8 cellular contexts compared by ENCODE assay signal in the genomic region with DNA sequence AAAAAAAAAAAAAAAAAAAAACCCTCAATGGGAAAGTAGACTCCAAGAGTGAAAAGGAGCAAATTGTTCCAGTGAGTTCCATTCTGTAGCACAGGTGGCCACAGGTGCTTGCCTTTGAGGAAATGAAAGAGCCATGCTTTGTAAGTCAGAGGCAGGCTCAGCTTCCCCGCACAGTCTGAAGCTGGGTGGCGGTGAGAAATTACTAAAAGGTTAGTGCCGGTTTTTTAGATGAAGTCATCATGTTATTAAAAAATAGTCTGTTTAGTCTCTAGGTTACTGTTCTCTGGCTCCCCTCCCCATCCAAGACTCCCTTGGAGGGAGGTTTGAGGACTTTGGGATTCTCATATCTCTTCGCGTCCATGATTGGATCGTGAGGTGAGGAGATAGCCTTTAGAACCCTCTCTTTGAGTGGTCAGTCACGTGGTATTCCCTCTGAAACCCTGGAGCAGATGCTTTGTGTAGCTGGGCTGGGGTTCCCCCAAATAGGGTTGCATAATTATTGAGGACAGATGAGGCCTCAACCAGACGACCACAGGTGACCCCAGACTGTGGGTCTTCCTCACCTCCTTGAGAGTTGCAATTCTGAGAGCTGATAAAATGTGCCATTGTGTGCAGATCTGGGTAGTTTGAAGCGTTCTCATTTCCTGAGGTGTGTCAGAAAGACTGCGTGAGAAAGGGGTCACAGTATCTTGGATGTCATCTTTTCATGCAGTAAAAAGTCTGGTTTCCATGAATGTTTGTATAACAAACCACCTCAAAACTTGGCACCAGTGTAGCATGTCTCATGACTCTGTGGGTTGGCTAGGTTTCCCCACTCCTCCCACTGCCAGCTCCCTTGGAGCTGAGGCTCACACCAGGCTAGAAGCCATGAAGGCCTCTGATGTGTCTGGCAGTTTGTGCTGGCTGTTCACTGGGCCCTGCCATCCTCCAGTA. TPM values are rescaled to one million over a fixed set of nuclear protein-coding genes. Genes with fewer than 3 reads are reported as not detected.
DNase-seq lines count a peak whose midpoint lies in the region; ATAC-seq and TF ChIP-seq lines count a peak whose summit lies in the region.

No MANE protein-coding gene starts in this region.

- H3K4me3 ChIP-seq in BE2C (ENCODE audit: low read depth, low read length), result no peak overlapping the region

- no peaks in the 10 kb centered on the region for H3K9me3 Mint-ChIP-seq in activated T-cell treated with anti-CD3 and anti-CD28 coated beads, Interleukin-2, amount 50 U/mL, for 4 hours
- H3K9me3 Mint-ChIP-seq in progenitor cell of endocrine pancreas (ENCODE audit: low read depth), result no peaks in the 10 kb centered on the region

- H3K27me3 Mint-ChIP-seq in activated T-cell treated with anti-CD3 and anti-CD28 coated beads, Interleukin-2, amount 50 U/mL, for 4 hours (ENCODE audit: low read depth), result no peaks in the 10 kb centered on the region
- H3K27me3 Mint-ChIP-seq in progenitor cell of endocrine pancreas, result no peaks in the 10 kb centered on the region

- DNase-seq in GM04503 (ENCODE audit: low read depth) (peak; percentile 96), LoVo (ENCODE audit: low spot score) (peak; percentile 82), fibroblast of peridontal ligament (ENCODE audit: extremely low read depth) (peak; percentile 97), progenitor cell of endocrine pancreas (ENCODE audit: low spot score, unreplicated experiment) (no peak), NOMO-1 treated with dmso at 0.1 percent for 144 hours (lab: John Stamatoyannopoulos, UW; ENCODE audit: unreplicated experiment) (no peak), BE2C (no peak)
- peak; percentile 47 for DNase-seq in activated T-cell treated with anti-CD3 and anti-CD28 coated beads, Interleukin-2, amount 50 U/mL, for 4 hours

- peak; percentile 56 for ATAC-seq in GM21786 (IDR thresholded peaks at IDR 0.05; ENCODE audit: unreplicated experiment)
- peak; percentile 64 for ATAC-seq in activated T-cell treated with anti-CD3 and anti-CD28 coated beads, Interleukin-2, amount 50 U/mL, for 4 hours

- peaks cover 4% of the 10 kb centered on the region; the same call in 1 of the 2 replicates for H3K4me1 ChIP-seq in BE2C

- TF ChIP-seq CTCF in progenitor cell of endocrine pancreas (IDR thresholded peaks at IDR 0.05; ENCODE audit: unreplicated experiment), result no peak
- no peak for TF ChIP-seq CTCF in BE2C (IDR thresholded peaks at IDR 0.05; ENCODE audit: low read depth, low read length)

- peaks cover 21% of the 10 kb centered on the region for H3K36me3 Mint-ChIP-seq in activated T-cell treated with anti-CD3 and anti-CD28 coated beads, Interleukin-2, amount 50 U/mL, for 4 hours (ENCODE audit: insufficient read depth)
- H3K36me3 Mint-ChIP-seq in progenitor cell of endocrine pancreas (ENCODE audit: insufficient read depth), result peaks cover 18% of the 10 kb centered on the region

- H3K36me3 ChIP-seq in BE2C, result peaks cover 8% of the 10 kb centered on the region; the same call in 1 of the 2 replicates

- H3K27ac Mint-ChIP-seq in progenitor cell of endocrine pancreas, result peak overlapping the region; percentile 91

- no peaks in the 10 kb centered on the region for H3K9me3 ChIP-seq in BE2C

- no peaks in the 10 kb centered on the region for H3K27me3 ChIP-seq in BE2C

- H3K4me3 Mint-ChIP-seq in activated T-cell treated with anti-CD3 and anti-CD28 coated beads, Interleukin-2, amount 50 U/mL, for 4 hours, result peak overlapping the region; percentile 32
- H3K4me3 Mint-ChIP-seq in progenitor cell of endocrine pancreas (ENCODE audit: low read depth), result peak overlapping the region; percentile 16

- H3K4me1 Mint-ChIP-seq in activated T-cell treated with anti-CD3 and anti-CD28 coated beads, Interleukin-2, amount 50 U/mL, for 4 hours (ENCODE audit: low read depth), result peaks cover 94% of the 10 kb centered on the region
- H3K4me1 Mint-ChIP-seq in progenitor cell of endocrine pancreas (ENCODE audit: low read depth), result peaks cover 50% of the 10 kb centered on the region

RNA-seq across cellular contexts. Expression of gene OGDH, which starts 27.1 kb away (rescaled TPM):
- 100 to 1,000 TPM in 1 of 3 donors, 10 to 100 TPM in 2; 83.0 to 105 (median 97.2) TPM for total RNA-seq in activated T-cell treated with anti-CD3 and anti-CD28 coated beads, Interleukin-2, amount 50 U/mL, for 4 hours
- total RNA-seq in progenitor cell of endocrine pancreas, result 93.5 and 105 TPM in 2 replicates
- polyA plus RNA-seq in BE2C (2012; ENCODE audit: insufficient read depth, insufficient read length, low read depth), result 162 TPM

RNA-seq across cellular contexts. Expression of gene TMED4, which starts 51.5 kb away (rescaled TPM):
- 10 to 100 TPM; 71.3 to 79.4 (median 71.4) TPM for total RNA-seq in activated T-cell treated with anti-CD3 and anti-CD28 coated beads, Interleukin-2, amount 50 U/mL, for 4 hours
- total RNA-seq in progenitor cell of endocrine pancreas, result 117 and 119 TPM in 2 replicates
- polyA plus RNA-seq in BE2C (2012; ENCODE audit: insufficient read depth, insufficient read length, low read depth), result 183 TPM

RNA-seq across cellular contexts. Expression of gene DDX56, which starts 59.8 kb away (rescaled TPM):
- total RNA-seq in activated T-cell treated with anti-CD3 and anti-CD28 coated beads, Interleukin-2, amount 50 U/mL, for 4 hours, result 100 to 1,000 TPM; 224 to 239 (median 224) TPM
- 111 and 120 TPM in 2 replicates for total RNA-seq in progenitor cell of endocrine pancreas
- polyA plus RNA-seq in BE2C (2012; ENCODE audit: insufficient read depth, insufficient read length, low read depth), result 313 TPM

Comparison
In these comparisons a context has a peak if more than half of its experiments do, and no peak if none do; other contexts are left out.
1. DNase-seq: peak in GM04503 (single experiment), LoVo (single experiment), activated T-cell treated with anti-CD3 and anti-CD28 coated beads, Interleukin-2, amount 50 U/mL, for 4 hours (single experiment) and fibroblast of peridontal ligament (single experiment); none in progenitor cell of endocrine pancreas (single experiment), NOMO-1 treated with dmso at 0.1 percent for 144 hours (single experiment) and BE2C (single experiment).